ENCODE assay signal across 22 cellular contexts in genomic region chr1:207015791-207016190, GRCh38. TPM values are rescaled to one million over a fixed set of nuclear protein-coding genes. Genes with fewer than 3 reads are reported as not detected.
DNase-seq lines count a peak whose midpoint lies in the region; ATAC-seq and TF ChIP-seq lines count a peak whose summit lies in the region.
"Had no signal": no experiment of that assay in that cellular context is flagged by ENCODE, and none has a peak within 500 bp of the region (broad histone marks: within the 10 kb centered on the region; RNA-seq: fewer than 3 reads in every experiment).

No MANE protein-coding gene starts in this region.

- POLR2A ChIA-PET in activated CD8-positive, alpha-beta T cell treated with anti-CD3 and anti-CD28 coated beads for 36 hours (lab: Charles Lee): no interaction called here
- POLR2A ChIA-PET in activated CD8-positive, alpha-beta T cell treated with anti-CD3 and anti-CD28 coated beads, Interleukin-2, amount 10 ng/mL, durations not matched to agents 7 days and 5 days (lab: Charles Lee): no interaction called here

- WGBS in lower leg skin, 2 donors: 83 to 91% methylated on average over 3 of the region's 3 CpGs

- TF ChIP-seq CTCF in activated CD8-positive, alpha-beta T cell treated with anti-CD3 and anti-CD28 coated beads for 36 hours (IDR thresholded peaks at IDR 0.05): no peak
- no peak for TF ChIP-seq CTCF in epithelial cell of esophagus (IDR thresholded peaks at IDR 0.05; ENCODE audit: insufficient read depth, low read depth, low read length, missing control alignments)
- TF ChIP-seq CTCF in lower leg skin (IDR thresholded peaks at IDR 0.05): no peak

- no peaks in the 10 kb centered on the region for H3K36me3 Mint-ChIP-seq in activated CD8-positive, alpha-beta T cell treated with anti-CD3 and anti-CD28 coated beads for 36 hours (ENCODE audit: low read depth)
- H3K36me3 Mint-ChIP-seq in activated CD8-positive, alpha-beta T cell treated with anti-CD3 and anti-CD28 coated beads, Interleukin-2, amount 10 ng/mL, durations not matched to agents 7 days and 5 days (ENCODE audit: low read depth): no peaks in the 10 kb centered on the region
- H3K36me3 Mint-ChIP-seq: CD4-positive, alpha-beta memory T cell had no signal

- H3K9me3 Mint-ChIP-seq in activated CD8-positive, alpha-beta T cell treated with anti-CD3 and anti-CD28 coated beads for 36 hours: no peaks in the 10 kb centered on the region
- H3K9me3 Mint-ChIP-seq in activated CD8-positive, alpha-beta T cell treated with anti-CD3 and anti-CD28 coated beads, Interleukin-2, amount 10 ng/mL, durations not matched to agents 7 days and 5 days (ENCODE audit: insufficient read depth): no peaks in the 10 kb centered on the region
- no peaks in the 10 kb centered on the region for H3K9me3 Mint-ChIP-seq in stimulated activated naive CD8-positive, alpha-beta T cell treated with anti-CD3 and anti-CD28 coated beads, Interleukin-15, amount 100 ng/mL, for 72 hours
- H3K9me3 Mint-ChIP-seq: CD4-positive, alpha-beta memory T cell had no signal

- TF ChIP-seq POLR2A in lower leg skin (IDR thresholded peaks at IDR 0.05): no peak

- intact Hi-C loops in activated CD8-positive, alpha-beta T cell treated with anti-CD3 and anti-CD28 coated beads for 36 hours (cut with micrococcal nuclease): no loop called here
- intact Hi-C loops in lower leg skin (cut with DNase I; ENCODE audit: low total_unique reads): no loop called here

- H3K27me3 Mint-ChIP-seq in activated CD8-positive, alpha-beta T cell treated with anti-CD3 and anti-CD28 coated beads for 36 hours: peaks cover 11% of the 10 kb centered on the region
- peaks cover 31% of the 10 kb centered on the region for H3K27me3 Mint-ChIP-seq in activated CD8-positive, alpha-beta T cell treated with anti-CD3 and anti-CD28 coated beads, Interleukin-2, amount 10 ng/mL, durations not matched to agents 7 days and 5 days (ENCODE audit: low read depth)
- peaks cover 39% of the 10 kb centered on the region for H3K27me3 Mint-ChIP-seq in stimulated activated naive CD8-positive, alpha-beta T cell treated with anti-CD3 and anti-CD28 coated beads, Interleukin-15, amount 100 ng/mL, for 72 hours

- no peak overlapping the region for H3K4me3 Mint-ChIP-seq in activated CD8-positive, alpha-beta T cell treated with anti-CD3 and anti-CD28 coated beads for 36 hours
- no peak overlapping the region for H3K4me3 Mint-ChIP-seq in activated CD8-positive, alpha-beta T cell treated with anti-CD3 and anti-CD28 coated beads, Interleukin-2, amount 10 ng/mL, durations not matched to agents 7 days and 5 days
- H3K4me3 Mint-ChIP-seq in stimulated activated naive CD8-positive, alpha-beta T cell treated with anti-CD3 and anti-CD28 coated beads, Interleukin-15, amount 100 ng/mL, for 72 hours: no peak overlapping the region
- H3K4me3 Mint-ChIP-seq: CD4-positive, alpha-beta memory T cell had no signal

- DNase-seq in activated CD8-positive, alpha-beta T cell treated with anti-CD3 and anti-CD28 coated beads for 36 hours: no peak
- no peak for DNase-seq in activated CD8-positive, alpha-beta T cell treated with anti-CD3 and anti-CD28 coated beads, Interleukin-2, amount 10 ng/mL, durations not matched to agents 7 days and 5 days
- peak; percentile 19 for DNase-seq in ELR (ENCODE audit: low read depth)
- peak; percentile 42 for DNase-seq in epithelial cell of esophagus (ENCODE audit: low read depth)
- DNase-seq in stimulated activated naive CD8-positive, alpha-beta T cell treated with anti-CD3 and anti-CD28 coated beads, Interleukin-15, amount 100 ng/mL, for 72 hours: no peak
- no peak for DNase-seq in lower leg skin (ENCODE audit: low spot score in 2 of 2)
- DNase-seq: CD4-positive, alpha-beta memory T cell; DMS153; KG1; NCI-H1417; NCI-H187 treated with DMSO at 0.1 percent for 48 hours; NCI-H2227 treated with DMSO at 0.1 percent for 48 hours; NCI-H510A treated with DMSO at 0.1 percent for 48 hours; NCI-H774; OCI-M1; SHP77 treated with DMSO at 0.1 percent for 48 hours had no signal

- H3K4me3 ChIP-seq in epithelial cell of esophagus (ENCODE audit: low read length): no peak overlapping the region
- H3K4me3 ChIP-seq in lower leg skin (ENCODE audit: low read depth, poor library complexity, severe bottlenecking): no peak overlapping the region
- H3K4me3 ChIP-seq: BLaER1, GM12878 had no signal

- no peak overlapping the region for H3K27ac Mint-ChIP-seq in activated CD8-positive, alpha-beta T cell treated with anti-CD3 and anti-CD28 coated beads for 36 hours
- H3K27ac Mint-ChIP-seq in activated CD8-positive, alpha-beta T cell treated with anti-CD3 and anti-CD28 coated beads, Interleukin-2, amount 10 ng/mL, durations not matched to agents 7 days and 5 days: no peak overlapping the region
- no peak overlapping the region for H3K27ac Mint-ChIP-seq in stimulated activated naive CD8-positive, alpha-beta T cell treated with anti-CD3 and anti-CD28 coated beads, Interleukin-15, amount 100 ng/mL, for 72 hours
- H3K27ac Mint-ChIP-seq: CD4-positive, alpha-beta memory T cell had no signal

- CTCF ChIA-PET in activated CD8-positive, alpha-beta T cell treated with anti-CD3 and anti-CD28 coated beads for 36 hours (lab: Charles Lee): interaction anchor here (3.3 to 3.7 kb wide), 2 partner anchors 11 to 34 kb away, joined by 12 to 26 read pairs; no protein-coding TSS in a partner anchor
- CTCF ChIA-PET in activated CD8-positive, alpha-beta T cell treated with anti-CD3 and anti-CD28 coated beads, Interleukin-2, amount 10 ng/mL, durations not matched to agents 7 days and 5 days (lab: Charles Lee): no interaction called here

- peak; percentile 66 for ATAC-seq in activated CD8-positive, alpha-beta T cell treated with anti-CD3 and anti-CD28 coated beads for 36 hours
- no peak for ATAC-seq in activated CD8-positive, alpha-beta T cell treated with anti-CD3 and anti-CD28 coated beads, Interleukin-2, amount 10 ng/mL, durations not matched to agents 7 days and 5 days
- peak; percentile 46 for ATAC-seq in stimulated activated naive CD8-positive, alpha-beta T cell treated with anti-CD3 and anti-CD28 coated beads, Interleukin-15, amount 100 ng/mL, for 72 hours
- no peak for ATAC-seq in HG03521 (IDR thresholded peaks at IDR 0.05; ENCODE audit: unreplicated experiment)
- ATAC-seq: GM12878, HepG2 had no signal

- H3K4me1 Mint-ChIP-seq in activated CD8-positive, alpha-beta T cell treated with anti-CD3 and anti-CD28 coated beads for 36 hours (ENCODE audit: low read depth): peaks cover 6% of the 10 kb centered on the region
- no peaks in the 10 kb centered on the region for H3K4me1 Mint-ChIP-seq in activated CD8-positive, alpha-beta T cell treated with anti-CD3 and anti-CD28 coated beads, Interleukin-2, amount 10 ng/mL, durations not matched to agents 7 days and 5 days (ENCODE audit: low read depth)
- peaks cover 6% of the 10 kb centered on the region for H3K4me1 Mint-ChIP-seq in stimulated activated naive CD8-positive, alpha-beta T cell treated with anti-CD3 and anti-CD28 coated beads, Interleukin-15, amount 100 ng/mL, for 72 hours
- H3K4me1 Mint-ChIP-seq: CD4-positive, alpha-beta memory T cell had no signal

RNA-seq across cellular contexts. Expression of gene C1orf116, which starts 16.8 kb away (rescaled TPM):
- total RNA-seq in activated CD8-positive, alpha-beta T cell treated with anti-CD3 and anti-CD28 coated beads for 36 hours: under 1 TPM; 0.07 to 0.13 TPM
- not detected for total RNA-seq in activated CD8-positive, alpha-beta T cell treated with anti-CD3 and anti-CD28 coated beads, Interleukin-2, amount 10 ng/mL, durations not matched to agents 7 days and 5 days
- total RNA-seq in lower leg skin: 100 to 1,000 TPM in 2 of 4 donors, 10 to 100 TPM in 2; 81.5 to 137 (median 110) TPM

RNA-seq across cellular contexts. Expression of gene YOD1, which starts 35.2 kb away (rescaled TPM):
- 1 to 10 TPM; 7.4 to 7.5 TPM for total RNA-seq in activated CD8-positive, alpha-beta T cell treated with anti-CD3 and anti-CD28 coated beads for 36 hours
- total RNA-seq in activated CD8-positive, alpha-beta T cell treated with anti-CD3 and anti-CD28 coated beads, Interleukin-2, amount 10 ng/mL, durations not matched to agents 7 days and 5 days: 1 to 10 TPM; 7.7 to 8.7 TPM
- 10 to 100 TPM; 47.5 to 91.8 (median 65.5) TPM for total RNA-seq in lower leg skin

RNA-seq across cellular contexts. Expression of gene PFKFB2, which starts 37.3 kb away (rescaled TPM):
- total RNA-seq in activated CD8-positive, alpha-beta T cell treated with anti-CD3 and anti-CD28 coated beads for 36 hours: 1 to 10 TPM; 3.5 to 4.3 TPM
- total RNA-seq in activated CD8-positive, alpha-beta T cell treated with anti-CD3 and anti-CD28 coated beads, Interleukin-2, amount 10 ng/mL, durations not matched to agents 7 days and 5 days: 1 to 10 TPM; 5.0 to 6.6 TPM
- 10 to 100 TPM; 12.6 to 22.6 (median 16.8) TPM for total RNA-seq in lower leg skin

RNA-seq across cellular contexts. Expression of gene FCAMR, which starts 45.5 kb away (rescaled TPM):
- total RNA-seq in activated CD8-positive, alpha-beta T cell treated with anti-CD3 and anti-CD28 coated beads for 36 hours: not detected
- not detected for total RNA-seq in activated CD8-positive, alpha-beta T cell treated with anti-CD3 and anti-CD28 coated beads, Interleukin-2, amount 10 ng/mL, durations not matched to agents 7 days and 5 days
- not detected for total RNA-seq in lower leg skin
- total RNA-seq: A673; CD4-positive, alpha-beta memory T cell; HepG2; RPMI7951 had no signal

Comparison
In these comparisons a context has a peak if more than half of its experiments do, and no peak if none do; other contexts are left out.
1. ATAC-seq: peak in activated CD8-positive, alpha-beta T cell treated with anti-CD3 and anti-CD28 coated beads for 36 hours (single experiment) and stimulated activated naive CD8-positive, alpha-beta T cell treated with anti-CD3 and anti-CD28 coated beads, Interleukin-15, amount 100 ng/mL, for 72 hours (single experiment); none in activated CD8-positive, alpha-beta T cell treated with anti-CD3 and anti-CD28 coated beads, Interleukin-2, amount 10 ng/mL, durations not matched to agents 7 days and 5 days (single experiment) and HG03521 (single experiment).
2. DNase-seq: peak in ELR (single experiment) and epithelial cell of esophagus (single experiment); none in activated CD8-positive, alpha-beta T cell treated with anti-CD3 and anti-CD28 coated beads for 36 hours (single experiment), activated CD8-positive, alpha-beta T cell treated with anti-CD3 and anti-CD28 coated beads, Interleukin-2, amount 10 ng/mL, durations not matched to agents 7 days and 5 days (single experiment), stimulated activated naive CD8-positive, alpha-beta T cell treated with anti-CD3 and anti-CD28 coated beads, Interleukin-15, amount 100 ng/mL, for 72 hours (0 of 2) and lower leg skin (0 of 2).
3. RNA of gene C1orf116, which starts 16.8 kb away (total RNA-seq): 81.5 to 137 TPM in lower leg skin; 0.07 to 0.13 TPM in activated CD8-positive, alpha-beta T cell treated with anti-CD3 and anti-CD28 coated beads for 36 hours and not detected in activated CD8-positive, alpha-beta T cell treated with anti-CD3 and anti-CD28 coated beads, Interleukin-2, amount 10 ng/mL, durations not matched to agents 7 days and 5 days; every median in the first group is over 10 times any median in the second.
4. RNA of gene YOD1, which starts 35.2 kb away (total RNA-seq): 47.5 to 91.8 TPM in lower leg skin; 7.7 to 8.7 TPM in activated CD8-positive, alpha-beta T cell treated with anti-CD3 and anti-CD28 coated beads, Interleukin-2, amount 10 ng/mL, durations not matched to agents 7 days and 5 days and 7.4 to 7.5 TPM in activated CD8-positive, alpha-beta T cell treated with anti-CD3 and anti-CD28 coated beads for 36 hours; every median in the first group is over 4 times any median in the second.